ENCODE assay signal across 9 cellular contexts in the genomic region with DNA sequence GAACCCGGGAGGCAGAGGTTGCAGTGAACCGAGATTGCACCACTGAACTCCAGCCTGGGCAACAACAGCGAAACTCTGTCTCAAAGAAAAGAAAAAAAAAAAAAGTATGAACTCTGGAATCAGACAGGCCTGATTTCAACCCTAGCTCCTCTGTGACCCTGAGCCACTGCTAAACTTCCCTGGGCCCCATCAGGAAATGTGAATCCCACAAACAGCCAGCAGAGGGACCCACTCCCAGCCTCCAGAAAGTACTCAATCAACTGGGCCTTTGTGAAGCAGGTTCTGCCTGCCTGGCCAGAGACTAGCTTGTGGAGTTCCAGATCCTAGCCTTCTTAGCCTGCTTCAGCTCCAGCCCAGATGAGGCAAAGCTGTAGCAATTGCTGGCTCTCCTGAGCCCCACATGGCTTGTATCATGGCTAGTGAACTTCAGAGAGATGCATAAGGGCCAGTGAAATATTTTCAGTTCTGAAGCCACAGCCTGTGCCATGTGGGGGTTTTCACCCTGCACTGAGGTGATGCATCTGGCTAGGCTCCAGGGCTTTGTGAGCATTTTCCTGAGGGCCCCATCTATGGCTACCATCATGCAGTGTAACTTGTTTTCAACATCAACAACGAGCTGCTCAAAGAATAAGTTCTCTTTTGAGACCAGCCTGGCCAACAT. TPM values are rescaled to one million over a fixed set of nuclear protein-coding genes. Genes with fewer than 3 reads are reported as not detected.
A peak's percentile ranks its signal among the peaks of the same experiment; 100 is the strongest.
DNase-seq lines count a peak whose midpoint lies in the region; ATAC-seq and TF ChIP-seq lines count a peak whose summit lies in the region.
"Had no signal": no experiment of that assay in that cellular context is flagged by ENCODE, and none has a peak within 500 bp of the region (broad histone marks: within the 10 kb centered on the region; RNA-seq: fewer than 3 reads in every experiment).

No MANE protein-coding gene starts in this region.

- H3K27me3 ChIP-seq in heart left ventricle (peaks cover 0 to 9% (median 0%) of the 10 kb centered on the region in 9 donors), sigmoid colon (no peaks in the 10 kb centered on the region)

- H3K9me3 Mint-ChIP-seq in activated naive CD8-positive, alpha-beta T cell treated with anti-CD3 and anti-CD28 coated beads for 36 hours, result peaks cover 1% of the 10 kb centered on the region
- H3K9me3 Mint-ChIP-seq: dendritic cell treated with granulocyte-macrophage colony-stimulating factor and Interleukin-4, amounts not matched to agents 40 ng/mL and 50 ng/mL, for 4 days had no signal

- H3K27ac ChIP-seq in heart left ventricle (no peak overlapping the region), sigmoid colon (no peak overlapping the region)

- 62 to 89% (median 75%) methylated on average over 4 of the region's 4 CpGs for WGBS in heart left ventricle, 4 donors
- 63 to 84% methylated on average over 4 of the region's 4 CpGs for WGBS in sigmoid colon, 2 donors

- H3K9me3 ChIP-seq in heart left ventricle (no peaks in the 10 kb centered on the region), sigmoid colon (no peaks in the 10 kb centered on the region)

- H3K4me3 ChIP-seq in heart left ventricle (no peak overlapping the region), sigmoid colon (no peak overlapping the region)

- peak overlapping the region; percentile 79 for H3K27ac Mint-ChIP-seq in activated naive CD8-positive, alpha-beta T cell treated with anti-CD3 and anti-CD28 coated beads for 36 hours
- H3K27ac Mint-ChIP-seq: dendritic cell treated with granulocyte-macrophage colony-stimulating factor and Interleukin-4, amounts not matched to agents 40 ng/mL and 50 ng/mL, for 4 days had no signal

- H3K27me3 Mint-ChIP-seq in activated naive CD8-positive, alpha-beta T cell treated with anti-CD3 and anti-CD28 coated beads for 36 hours, result peaks cover 3% of the 10 kb centered on the region

- peaks cover 36% of the 10 kb centered on the region for H3K4me1 Mint-ChIP-seq in activated naive CD8-positive, alpha-beta T cell treated with anti-CD3 and anti-CD28 coated beads for 36 hours

- no peak overlapping the region for H3K4me3 Mint-ChIP-seq in activated naive CD8-positive, alpha-beta T cell treated with anti-CD3 and anti-CD28 coated beads for 36 hours
- H3K4me3 Mint-ChIP-seq: dendritic cell treated with granulocyte-macrophage colony-stimulating factor and Interleukin-4, amounts not matched to agents 40 ng/mL and 50 ng/mL, for 4 days had no signal

- no peaks in the 10 kb centered on the region for H3K36me3 Mint-ChIP-seq in activated naive CD8-positive, alpha-beta T cell treated with anti-CD3 and anti-CD28 coated beads for 36 hours

- no peaks in the 10 kb centered on the region for H3K36me3 ChIP-seq in heart left ventricle
- H3K36me3 ChIP-seq in sigmoid colon, result no peaks in the 10 kb centered on the region

- H3K4me1 ChIP-seq in heart left ventricle (peaks cover 0 to 19% (median 0%) of the 10 kb centered on the region in 12 donors), sigmoid colon (no peaks in the 10 kb centered on the region)

- peak; percentile 42 for DNase-seq in EL
- peak; percentile 65 for DNase-seq in HT1080 (ENCODE audit: low read depth)
- DNase-seq in SHP77 treated with DMSO at 0.1 percent for 48 hours (lab: John Stamatoyannopoulos, UW), result peak; percentile 9
- peak; percentile 36 for DNase-seq in activated naive CD8-positive, alpha-beta T cell treated with anti-CD3 and anti-CD28 coated beads for 36 hours
- DNase-seq in heart left ventricle, result peak in 4 of 5 donors; percentile 31 to 53 (median 40)
- no peak for DNase-seq in sigmoid colon

- no peak for TF ChIP-seq POLR2A in heart left ventricle (IDR thresholded peaks at IDR 0.05)
- TF ChIP-seq POLR2A in sigmoid colon (IDR thresholded peaks at IDR 0.05), result no peak

- peak; percentile 92 for ATAC-seq in GM21515 (IDR thresholded peaks at IDR 0.05; ENCODE audit: unreplicated experiment)
- ATAC-seq in heart left ventricle, result peak; percentile 59 to 77 (median 64)
- ATAC-seq in GM18873 (IDR thresholded peaks at IDR 0.05; ENCODE audit: low FRiP score, unreplicated experiment), result no peak

- TF ChIP-seq CTCF in heart left ventricle (IDR thresholded peaks at IDR 0.05), result peak; percentile 40 to 61 (median 50)
- peak in 3 of 4 experiments; percentile 15 to 42 (median 34) for TF ChIP-seq CTCF in sigmoid colon (IDR thresholded peaks at IDR 0.05)

- intact Hi-C loops in heart left ventricle (cut with DNase I), result loop anchor here in 1 of 10 donors (5.0 kb wide), 1 partner anchor 365 kb away; no protein-coding TSS in a partner anchor
- intact Hi-C loops in sigmoid colon (cut with DNase I), result no loop called here

- no peak for TF ChIP-seq EP300 in sigmoid colon (IDR thresholded peaks at IDR 0.05)

RNA-seq across cellular contexts. Expression of gene IDS, which starts 7.2 kb away (rescaled TPM):
- total RNA-seq in HT1080 (2014; rRNA removed; shearing (Covaris generic)), result 53.5 and 88.4 TPM in 2 replicates
- polyA plus RNA-seq in HT1080 (2015; cell fraction: cytosol; rRNA removed), result 90.5 and 108 TPM in 2 replicates
- 43.8 and 53.0 TPM in 2 replicates for polyA plus RNA-seq in HT1080 (2015; cell fraction: nucleus; rRNA removed)
- 10 to 100 TPM; 38.5 to 38.8 TPM for total RNA-seq in activated naive CD8-positive, alpha-beta T cell treated with anti-CD3 and anti-CD28 coated beads for 36 hours
- 10 to 100 TPM; 57.4 to 83.9 (median 72.6) TPM for total RNA-seq in heart left ventricle
- 10 to 100 TPM; 20.7 to 58.9 TPM for polyA plus RNA-seq in heart left ventricle
- total RNA-seq in sigmoid colon, result 10 to 100 TPM; 71.3 to 97.2 (median 89.9) TPM
- 10 to 100 TPM; 31.3 to 49.7 (median 43.8) TPM for polyA plus RNA-seq in sigmoid colon

RNA-seq across cellular contexts. Expression of gene EOLA1, which starts 28.5 kb away (rescaled TPM):
- 11.2 and 12.4 TPM in 2 replicates for total RNA-seq in HT1080 (2014; rRNA removed; shearing (Covaris generic))
- 8.2 and 13.2 TPM in 2 replicates for polyA plus RNA-seq in HT1080 (2015; cell fraction: cytosol; rRNA removed)
- 7.0 and 9.3 TPM in 2 replicates for polyA plus RNA-seq in HT1080 (2015; cell fraction: nucleus; rRNA removed)
- 10 to 100 TPM; 26.8 to 30.5 TPM for total RNA-seq in activated naive CD8-positive, alpha-beta T cell treated with anti-CD3 and anti-CD28 coated beads for 36 hours
- total RNA-seq in heart left ventricle (10 to 100 TPM; 15.8 to 35.9 (median 25.3) TPM), sigmoid colon (10 to 100 TPM in 3 of 4 donors, 1 to 10 TPM in 1; 8.7 to 14.4 (median 11.9) TPM)
- polyA plus RNA-seq in heart left ventricle (10 to 100 TPM; 24.6 to 45.6 TPM), sigmoid colon (10 to 100 TPM; 31.2 to 43.0 (median 34.2) TPM)

RNA-seq across cellular contexts. Expression of gene HSFX3, which starts 37.4 kb away (rescaled TPM):
- not detected in 2 replicates for total RNA-seq in HT1080 (2014; rRNA removed; shearing (Covaris generic))
- not detected in 2 replicates for polyA plus RNA-seq in HT1080 (2015; cell fraction: cytosol; rRNA removed)
- not detected in 2 replicates for polyA plus RNA-seq in HT1080 (2015; cell fraction: nucleus; rRNA removed)
- total RNA-seq in activated naive CD8-positive, alpha-beta T cell treated with anti-CD3 and anti-CD28 coated beads for 36 hours, result not detected
- total RNA-seq in heart left ventricle (under 1 TPM in 2 of 9 donors, not detected in 7; 0.32 to 0.49 TPM), sigmoid colon (not detected)
- polyA plus RNA-seq in heart left ventricle (under 1 TPM in 1 of 2 donors, not detected in 1; 0.23 TPM), sigmoid colon (not detected)
